Comparison of ENCODE assay signal across 13 cellular contexts in genomic region chr2:191844706-191845105, GRCh38. TPM values are rescaled to one million over a fixed set of nuclear protein-coding genes. Genes with fewer than 3 reads are reported as not detected.
A peak's percentile ranks its signal among the peaks of the same experiment; 100 is the strongest.
DNase-seq lines count a peak whose midpoint lies in the region; ATAC-seq and TF ChIP-seq lines count a peak whose summit lies in the region.
"Had no signal": no experiment of that assay in that cellular context is flagged by ENCODE, and none has a peak within 500 bp of the region (broad histone marks: within the 10 kb centered on the region; RNA-seq: fewer than 3 reads in every experiment).

No MANE protein-coding gene starts in this region.

- H3K79me2 ChIP-seq in GM23248 (ENCODE audit: insufficient read depth) (no peaks in the 10 kb centered on the region), hepatocyte (no peaks in the 10 kb centered on the region)

- no peaks in the 10 kb centered on the region for H3K27me3 ChIP-seq in GM23248 (replicated peaks; ENCODE audit: insufficient read depth)
- H3K27me3 ChIP-seq in hepatocyte: no peaks in the 10 kb centered on the region
- no peaks in the 10 kb centered on the region for H3K27me3 ChIP-seq in rectal smooth muscle tissue (ENCODE audit: control insufficient read depth, insufficient read depth, low read length)
- H3K27me3 ChIP-seq: BLaER1 treated with 17β-estradiol and CSF1 and Interleukin-3, amounts not matched to agents 10 nM and 100 nM had no signal

- H3K9me3 ChIP-seq in GM23248 (ENCODE audit: low read depth) (no peaks in the 10 kb centered on the region), hepatocyte (ENCODE audit: low read depth) (no peaks in the 10 kb centered on the region)

- H3K4me2 ChIP-seq in GM23248 (ENCODE audit: unreplicated experiment) (peak overlapping the region; percentile 43), hepatocyte (peak overlapping the region; percentile 15)
- H3K4me2 ChIP-seq: BLaER1 treated with 17β-estradiol and CSF1 and Interleukin-3, amounts not matched to agents 10 nM and 100 nM had no signal

- 40 to 47% methylated on average over 1 of the region's 1 CpG for WGBS in GM23248 (ENCODE audit: low coverage in 1 of 2, low lambda C conversion rate in 2 of 2, missing lambda C conversion rate in 2 of 2), 2 experiments
- 53% methylated on average over 1 of the region's 1 CpG for WGBS in hepatocyte (ENCODE audit: low lambda C conversion rate, missing lambda C conversion rate)

- in situ Hi-C loops in GM23248 (cut with MboI): no loop called here

- no peak overlapping the region for H3K4me3 Mint-ChIP-seq in brain
- H3K4me3 Mint-ChIP-seq: activated CD4-positive, alpha-beta T cell treated with anti-CD3 and anti-CD28 coated beads, Interleukin-2, amount 10 ng/mL, durations not matched to agents 24 days and 14 days had no signal

- no peak for ATAC-seq in GM19351 (IDR thresholded peaks at IDR 0.05; ENCODE audit: unreplicated experiment)

- H3K4me3 ChIP-seq in GM23248: peak overlapping the region; percentile 35
- no peak overlapping the region for H3K4me3 ChIP-seq in hepatocyte
- peak overlapping the region; percentile 82 for H3K4me3 ChIP-seq in rectal smooth muscle tissue (ENCODE audit: low read length)
- H3K4me3 ChIP-seq: BLaER1 treated with 17β-estradiol and CSF1 and Interleukin-3, amounts not matched to agents 10 nM and 100 nM had no signal

- DNase-seq in GM23248 (peak; percentile 26), hepatocyte (ENCODE audit: low spot score) (no peak), NCI-H1417 treated with DMSO at 0.1 percent for 48 hours (lab: John Stamatoyannopoulos, UW) (no peak), iPS-NIHi11 (ENCODE audit: low spot score) (no peak), NCI-H128 (lab: John Stamatoyannopoulos, UW; ENCODE audit: unreplicated experiment) (no peak)
- DNase-seq: activated CD4-positive, alpha-beta T cell treated with anti-CD3 and anti-CD28 coated beads, Interleukin-2, amount 10 ng/mL, durations not matched to agents 24 days and 14 days; activated naive CD4-positive, alpha-beta T cell; NCI-H1417; NCI-H774 had no signal

- no peaks in the 10 kb centered on the region for H3K36me3 Mint-ChIP-seq in brain

- H3F3A ChIP-seq in GM23248 (ENCODE audit: insufficient read depth): peaks cover 18% of the 10 kb centered on the region; the same call in 1 of the 2 replicates

- H3K27ac Mint-ChIP-seq in brain: peak overlapping the region in 3 of 5 experiments; percentile 2 to 81 (median 25)
- H3K27ac Mint-ChIP-seq: activated CD4-positive, alpha-beta T cell treated with anti-CD3 and anti-CD28 coated beads, Interleukin-2, amount 10 ng/mL, durations not matched to agents 24 days and 14 days had no signal

- H3K9ac ChIP-seq in GM23248 (0 out of 2 replicates have a peak overlapping the region, but pooled peaks have one; percentile 1), rectal smooth muscle tissue (ENCODE audit: low read length) (peak overlapping the region; percentile 32)
- H3K9ac ChIP-seq: BLaER1 treated with 17β-estradiol and CSF1 and Interleukin-3, amounts not matched to agents 10 nM and 100 nM had no signal

- peaks cover 35% of the 10 kb centered on the region for H3K4me1 Mint-ChIP-seq in brain
- H3K4me1 Mint-ChIP-seq: activated CD4-positive, alpha-beta T cell treated with anti-CD3 and anti-CD28 coated beads, Interleukin-2, amount 10 ng/mL, durations not matched to agents 24 days and 14 days had no signal

- H3K27ac ChIP-seq in GM23248 (peak overlapping the region; percentile 13; the same call in 1 of the 2 replicates), hepatocyte (no peak overlapping the region), rectal smooth muscle tissue (ENCODE audit: low read depth, low read length) (peak overlapping the region; percentile 96)
- H3K27ac ChIP-seq: BLaER1 treated with 17β-estradiol and CSF1 and Interleukin-3, amounts not matched to agents 10 nM and 100 nM had no signal

- no peak for TF ChIP-seq CTCF in brain (conservative IDR thresholded peaks at IDR 0.05)
- no peak for TF ChIP-seq CTCF in hepatocyte (IDR thresholded peaks at IDR 0.05; ENCODE audit: poor library complexity)

- H4K20me1 ChIP-seq in GM23248 (ENCODE audit: insufficient read depth) (no peaks in the 10 kb centered on the region), hepatocyte (ENCODE audit: insufficient read depth, poor library complexity, severe bottlenecking) (no peaks in the 10 kb centered on the region)
- H4K20me1 ChIP-seq: BLaER1 treated with 17β-estradiol and CSF1 and Interleukin-3, amounts not matched to agents 10 nM and 100 nM had no signal

- H3K36me3 ChIP-seq in GM23248 (ENCODE audit: low read depth) (no peaks in the 10 kb centered on the region), hepatocyte (replicated peaks; ENCODE audit: insufficient read depth, low read depth) (no peaks in the 10 kb centered on the region), rectal smooth muscle tissue (ENCODE audit: control insufficient read depth, insufficient read depth, low read length) (no peaks in the 10 kb centered on the region)
- H3K36me3 ChIP-seq: BLaER1 treated with 17β-estradiol and CSF1 and Interleukin-3, amounts not matched to agents 10 nM and 100 nM had no signal

- H2AFZ ChIP-seq in GM23248 (peak overlapping the region; percentile 61), hepatocyte (no peak overlapping the region)

- no peaks in the 10 kb centered on the region for H3K27me3 Mint-ChIP-seq in brain

- no peaks in the 10 kb centered on the region for H3K9me3 Mint-ChIP-seq in brain
- H3K9me3 Mint-ChIP-seq: activated CD4-positive, alpha-beta T cell treated with anti-CD3 and anti-CD28 coated beads, Interleukin-2, amount 10 ng/mL, durations not matched to agents 24 days and 14 days had no signal

- H3K4me1 ChIP-seq in GM23248 (ENCODE audit: insufficient read depth) (peaks cover 27% of the 10 kb centered on the region), hepatocyte (ENCODE audit: insufficient read depth) (peaks cover 4% of the 10 kb centered on the region), rectal smooth muscle tissue (ENCODE audit: control insufficient read depth, insufficient read depth, low read length) (peaks cover 11% of the 10 kb centered on the region)

- H3K9me2 ChIP-seq in GM23248 (ENCODE audit: insufficient read depth): no peaks in the 10 kb centered on the region
- H3K9me2 ChIP-seq in hepatocyte (replicated peaks; ENCODE audit: insufficient read depth): no peaks in the 10 kb centered on the region

RNA-seq across cellular contexts. Expression of gene CAVIN2, which starts 2.2 kb away (rescaled TPM):
- total RNA-seq in GM23248 (2014; rRNA removed; shearing (Covaris generic)): 2.8 and 3.1 TPM in 2 replicates
- polyA plus RNA-seq in GM23248 (2016; fragmentation: Nextera tagmentation; extraction: Ambion mirVana): 5.2 and 6.1 TPM in 2 replicates
- 7.8 TPM for polyA plus RNA-seq in brain (ENCODE audit: insufficient read depth, low read depth, low replicate concordance)
- total RNA-seq in hepatocyte: 4.8 and 5.2 TPM in 2 replicates
- polyA plus RNA-seq in hepatocyte: 2.0 and 2.7 TPM in 2 replicates
- total RNA-seq: activated CD4-positive, alpha-beta T cell treated with anti-CD3 and anti-CD28 coated beads, Interleukin-2, amount 10 ng/mL, durations not matched to agents 24 days and 14 days had no signal
